In genomic region chr7:75911186-75911585, GRCh38 we compare ENCODE assay signal across 6 cellular contexts. TPM values are rescaled to one million over a fixed set of nuclear protein-coding genes. Genes with fewer than 3 reads are reported as not detected.
DNase-seq lines count a peak whose midpoint lies in the region; ATAC-seq, FAIRE-seq and TF ChIP-seq lines count a peak whose summit lies in the region.
"Not testable (repeated sequence)": the region's sequence is repeated elsewhere in the genome, so short reads cannot be mapped to it uniquely, and the experiment has no call there.

No MANE protein-coding gene starts in this region.

- DNase-seq in K562 (ENCODE audit: extremely low read depth in 1 of 4, low spot score in 3 of 4); HepG2 (ENCODE audit: low spot score); right lobe of liver: not testable (repeated sequence)
- DNase-seq in trophoblast cell (peak; percentile 41 to 54), posterior vena cava (ENCODE audit: low spot score) (peak; percentile 52)

- H2AK5ac ChIP-seq in trophoblast cell (ENCODE audit: low read length) = not testable (repeated sequence)

- not testable (repeated sequence) for TF ChIP-seq POLR2A in K562 (conservative IDR thresholded peaks at IDR 0.05); HepG2 (IDR thresholded peaks at IDR 0.05; ENCODE audit: insufficient read depth in 1 of 2, low read depth in 2 of 2, low read length in 2 of 2); right lobe of liver (IDR thresholded peaks at IDR 0.05)

- H3K4me1 ChIP-seq in K562 (replicated peaks in 1 of 2; ENCODE audit: control insufficient read depth in 2 of 2, insufficient read depth in 2 of 2, low read length in 2 of 2) (peaks cover 14 to 22% of the 10 kb centered on the region in 2 experiments; a peak in 4 of 5 replicates), HepG2 (ENCODE audit: insufficient read depth, low read length) (peaks cover 69% of the 10 kb centered on the region), right lobe of liver (peaks cover 0 to 29% (median 5%) of the 10 kb centered on the region in 4 donors), trophoblast cell (ENCODE audit: control insufficient read depth in 1 of 2, insufficient read depth in 2 of 2, low read length in 2 of 2) (peaks cover 11 to 12% of the 10 kb centered on the region in 2 experiments)

- TF ChIP-seq CTCF in K562 (IDR thresholded peaks at IDR 0.05 in 2 of 3, conservative IDR thresholded peaks at IDR 0.05 in 1 of 3; ENCODE audit: insufficient read depth in 2 of 3, low read depth in 1 of 3, low read length in 3 of 3); HepG2 (CRISPR knock-in tag; IDR thresholded peaks at IDR 0.05); right lobe of liver (IDR thresholded peaks at IDR 0.05): not testable (repeated sequence)

- H3K9ac ChIP-seq in K562 (ENCODE audit: insufficient read depth in 1 of 2, low read depth in 2 of 2, low read length in 2 of 2); HepG2 (ENCODE audit: insufficient read depth, low read depth, low read length); trophoblast cell (ENCODE audit: low read length): not testable (repeated sequence)

- peaks cover 44% of the 10 kb centered on the region for H3K4me1 Mint-ChIP-seq in dendritic cell treated with granulocyte-macrophage colony-stimulating factor and Interleukin-4, amounts not matched to agents 40 ng/mL and 50 ng/mL, for 4 days (ENCODE audit: low read depth)

- H3K14ac ChIP-seq in trophoblast cell (ENCODE audit: low read length) = not testable (repeated sequence)

- 33% methylated on average over 12 of the region's 12 CpGs for WGBS in K562 (ENCODE audit: insufficient coverage, low coverage, missing lambda C conversion rate)
- WGBS in HepG2 (ENCODE audit: low lambda C conversion rate) = 42% methylated on average over 11 of the region's 12 CpGs
- WGBS in right lobe of liver (ENCODE audit: insufficient coverage, low coverage, low lambda C conversion rate, missing lambda C conversion rate) = 67% methylated on average over 12 of the region's 12 CpGs
- WGBS in trophoblast cell (ENCODE audit: extremely low coverage, insufficient coverage, insufficient read length) = no CpG with 5 or more reads among the region's 12 CpGs

- not testable (repeated sequence) for H4K91ac ChIP-seq in trophoblast cell (ENCODE audit: low read depth, low read length)

- POLR2A ChIA-PET in K562 (lab: Yijun Ruan, JAX) = interaction anchor here (0.8 kb wide), 1 partner anchor 9 kb away, joined by 4 read pairs; no protein-coding TSS in a partner anchor
- POLR2A ChIA-PET in HepG2 (lab: Yijun Ruan, JAX) = interaction anchor here (0.7 to 1.7 kb wide), 2 partner anchors 9 to 467 kb away, joined by 3 to 9 read pairs; no protein-coding TSS in a partner anchor

- H4K8ac ChIP-seq in trophoblast cell (ENCODE audit: low read depth, low read length) = not testable (repeated sequence)

- not testable (repeated sequence) for H3K9me1 ChIP-seq in K562 (ENCODE audit: control insufficient read depth, insufficient read depth, low read length)

- intact Hi-C loops in K562 (cut with micrococcal nuclease); dendritic cell treated with granulocyte-macrophage colony-stimulating factor and Interleukin-4, amounts not matched to agents 40 ng/mL and 50 ng/mL, for 4 days (cut with micrococcal nuclease); HepG2 (cut with micrococcal nuclease; ENCODE audit: unreplicated experiment); right lobe of liver (cut with DNase I): not testable (repeated sequence)
- intact Hi-C loops in posterior vena cava (cut with DNase I) = loop anchor here (5.0 to 10.0 kb wide), 2 partner anchors 54 to 1339 kb away; no protein-coding TSS in a partner anchor

- not testable (repeated sequence) for BruUV-seq in K562 (replicated peaks; lab: Mats Ljungman, UMichigan); HepG2 (replicated peaks; lab: Mats Ljungman, UMichigan)

- CTCF ChIA-PET in K562 (lab: Yijun Ruan, JAX; ENCODE audit: low intra/inter-chr PET ratio); HepG2 (lab: Yijun Ruan, JAX; ENCODE audit: low intra/inter-chr PET ratio, low total read pairs): not testable (repeated sequence)

- not testable (repeated sequence) for H3K36me3 Mint-ChIP-seq in dendritic cell treated with granulocyte-macrophage colony-stimulating factor and Interleukin-4, amounts not matched to agents 40 ng/mL and 50 ng/mL, for 4 days (ENCODE audit: low read depth)

- not testable (repeated sequence) for H3K4me3 ChIP-seq in K562; HepG2 (replicated peaks in 1 of 3; ENCODE audit: insufficient read depth in 1 of 3, low read depth in 2 of 3, low read length in 3 of 3); right lobe of liver; trophoblast cell (ENCODE audit: low read depth, low read length)

- H3K23ac ChIP-seq in trophoblast cell (ENCODE audit: low read length) = not testable (repeated sequence)

- H3K27ac Mint-ChIP-seq in dendritic cell treated with granulocyte-macrophage colony-stimulating factor and Interleukin-4, amounts not matched to agents 40 ng/mL and 50 ng/mL, for 4 days = peak overlapping the region; percentile 45

- H3K9me3 ChIP-seq in K562 (replicated peaks; ENCODE audit: control insufficient read depth, insufficient read depth, low read depth, low read length); HepG2 (ENCODE audit: low read length); right lobe of liver; trophoblast cell (ENCODE audit: insufficient read depth, low read depth, low read length): not testable (repeated sequence)

- not testable (repeated sequence) for H2BK12ac ChIP-seq in trophoblast cell (ENCODE audit: low read length)

- TF ChIP-seq RAD21 in K562 (CRISPR knock-in tag; conservative IDR thresholded peaks at IDR 0.05 in 1 of 2, IDR thresholded peaks at IDR 0.05 in 1 of 2); HepG2 (CRISPR knock-in tag; IDR thresholded peaks at IDR 0.05): not testable (repeated sequence)

- not testable (repeated sequence) for ATAC-seq in K562, HepG2, right lobe of liver

- H3K79me1 ChIP-seq in trophoblast cell (ENCODE audit: low read length) = not testable (repeated sequence)

- not testable (repeated sequence) for H3K9me3 Mint-ChIP-seq in dendritic cell treated with granulocyte-macrophage colony-stimulating factor and Interleukin-4, amounts not matched to agents 40 ng/mL and 50 ng/mL, for 4 days

- H2AFZ ChIP-seq in K562 (ENCODE audit: low read depth, low read length) = 0 out of 2 replicates have a peak overlapping the region, but pooled peaks have one; percentile 17
- not testable (repeated sequence) for H2AFZ ChIP-seq in HepG2 (ENCODE audit: low read length); trophoblast cell (ENCODE audit: insufficient read depth, low read length, poor library complexity)

- TF ChIP-seq EP300 in K562 (IDR thresholded peaks at IDR 0.05; ENCODE audit: low read length); HepG2 (IDR thresholded peaks at IDR 0.05; ENCODE audit: low read depth in 2 of 2, low read length in 2 of 2); HepG2 (CRISPR knock-in tag; IDR thresholded peaks at IDR 0.05; ENCODE audit: borderline replicate concordance): not testable (repeated sequence)

- not testable (repeated sequence) for H4K12ac ChIP-seq in trophoblast cell (ENCODE audit: low read depth, low read length)

- not testable (repeated sequence) for H4K20me1 ChIP-seq in K562 (replicated peaks; ENCODE audit: control insufficient read depth, insufficient read depth, low read length); HepG2 (ENCODE audit: insufficient read depth, low read length)

- H3K27me3 Mint-ChIP-seq in dendritic cell treated with granulocyte-macrophage colony-stimulating factor and Interleukin-4, amounts not matched to agents 40 ng/mL and 50 ng/mL, for 4 days = not testable (repeated sequence)

- H3K4me3 Mint-ChIP-seq in dendritic cell treated with granulocyte-macrophage colony-stimulating factor and Interleukin-4, amounts not matched to agents 40 ng/mL and 50 ng/mL, for 4 days = not testable (repeated sequence)

- H2BK120ac ChIP-seq in trophoblast cell (ENCODE audit: insufficient read depth, low read length, poor library complexity) = not testable (repeated sequence)

- H3K79me2 ChIP-seq in K562 (ENCODE audit: control insufficient read depth, insufficient read depth, low read length) (peaks cover 21% of the 10 kb centered on the region), HepG2 (ENCODE audit: insufficient read depth, low read length) (peaks cover 20% of the 10 kb centered on the region)
- not testable (repeated sequence) for H3K79me2 ChIP-seq in trophoblast cell (ENCODE audit: control insufficient read depth, insufficient read depth, low read length, poor library complexity)

- not testable (repeated sequence) for H3K18ac ChIP-seq in trophoblast cell (ENCODE audit: low read length)

- H3K27me3 ChIP-seq in K562 (ENCODE audit: control insufficient read depth in 2 of 2, insufficient read depth in 2 of 2, low read length in 2 of 2); HepG2 (ENCODE audit: control insufficient read depth in 1 of 2, insufficient read depth in 2 of 2, low read length in 2 of 2); right lobe of liver; trophoblast cell (ENCODE audit: insufficient read depth, low read length): not testable (repeated sequence)

- not testable (repeated sequence) for H3K4ac ChIP-seq in trophoblast cell (ENCODE audit: low read depth, low read length)

- in situ Hi-C loops in K562 (cut with MboI); HepG2 (cut with HindIII; ENCODE audit: extremely low pct_ligation_motif_present, low pct_unique_long_range_greater_than_20kb): not testable (repeated sequence)

- H3K4me2 ChIP-seq in K562 (ENCODE audit: insufficient read depth, low read length); HepG2 (ENCODE audit: low read depth, low read length); trophoblast cell (ENCODE audit: low read length): not testable (repeated sequence)

- not testable (repeated sequence) for FAIRE-seq in K562 (lab: Jason Lieb, UNC); HepG2 (lab: Jason Lieb, UNC)

- not testable (repeated sequence) for H3K27ac ChIP-seq in K562 (ENCODE audit: extremely low read depth, low read depth, low read length); HepG2 (ENCODE audit: extremely low read length, insufficient read depth, low read length); trophoblast cell (ENCODE audit: low read depth, low read length)
- H3K27ac ChIP-seq in right lobe of liver = peak overlapping the region in 2 of 3 donors; percentile 3 to 33

- not testable (repeated sequence) for H2BK5ac ChIP-seq in trophoblast cell (ENCODE audit: low read depth, low read length, poor library complexity)

- H3K36me3 ChIP-seq in K562 (ENCODE audit: control insufficient read depth, insufficient read depth, low read length); HepG2 (replicated peaks in 1 of 2; ENCODE audit: control insufficient read depth in 1 of 2, insufficient read depth in 2 of 2, low read length in 2 of 2); right lobe of liver; trophoblast cell (ENCODE audit: control insufficient read depth in 1 of 2, insufficient read depth in 2 of 2, low read length in 2 of 2): not testable (repeated sequence)

RNA-seq across cellular contexts. Expression of gene POR, which starts 3.8 kb away (rescaled TPM):
- 102 and 236 TPM in 2 replicates for total RNA-seq in K562 (2011; cell fraction: chromatin; rRNA removed; ENCODE audit: low replicate concordance)
- 297 and 329 TPM in 2 replicates for total RNA-seq in K562 (2011; cell fraction: nucleolus; rRNA removed)
- 126 and 148 TPM in 2 replicates for total RNA-seq in K562 (2011; cell fraction: nucleoplasm; rRNA removed)
- total RNA-seq in K562 (2014; rRNA removed) = 137 and 192 TPM in 2 replicates
- total RNA-seq in K562 (2014; rRNA removed; fragmentation: Illumina TruSeq; extraction: Trizol) = 36.0 and 53.7 TPM in 2 replicates
- 40.8 and 42.0 TPM in 2 replicates for total RNA-seq in K562 (2015; rRNA removed; fragmentation: Illumina TruSeq; extraction: Trizol)
- total RNA-seq in K562 (2021) = 138 and 142 TPM in 2 replicates
- polyA plus RNA-seq in K562 (2011; rRNA removed) = 33.8 and 51.7 TPM in 2 replicates
- 42.7 and 139 TPM in 2 replicates for polyA plus RNA-seq in K562 (2011; cell fraction: cytosol; rRNA removed)
- polyA plus RNA-seq in K562 (2011; cell fraction: nucleus; rRNA removed) = 158 and 263 TPM in 2 replicates
- polyA plus RNA-seq in K562 (2012) = 72.0 and 103 TPM in 2 replicates
- 75.6 and 89.8 TPM in 2 replicates for polyA plus RNA-seq in K562 (2014; fragmentation: Illumina TruSeq; extraction: Trizol)
- 10 to 100 TPM in 1 of 2 experiments, 1 to 10 TPM in 1; 4.7 to 10.6 TPM for polyA plus RNA-seq in K562 (2014; fragmentation: Nextera tagmentation; extraction: Ambion mirVana)
- polyA plus RNA-seq in K562 (2014; rRNA removed) = 67.5 and 76.6 TPM in 2 replicates
- polyA minus RNA-seq in K562 (2011; rRNA and poly(A)+ RNA removed) = 24.0 and 27.0 TPM in 2 replicates
- polyA minus RNA-seq in K562 (2011; cell fraction: cytosol; rRNA and poly(A)+ RNA removed) = 76.6 and 85.5 TPM in 2 replicates
- polyA minus RNA-seq in K562 (2011; cell fraction: nucleus; rRNA and poly(A)+ RNA removed) = 41.2 and 50.2 TPM in 2 replicates
- total RNA-seq in HepG2 (2016; rRNA removed; fragmentation: Illumina TruSeq; extraction: Trizol) = 115 and 266 TPM in 2 replicates
- 43.6 and 47.9 TPM in 2 replicates for total RNA-seq in HepG2 (2016; cell fraction: cytosol; rRNA removed; fragmentation: Illumina TruSeq; extraction: Trizol; ENCODE audit: low read depth)
- 95.7 and 270 TPM in 2 replicates for total RNA-seq in HepG2 (2016; cell fraction: insoluble cytoplasmic fraction; rRNA removed; fragmentation: Illumina TruSeq; extraction: Trizol)
- total RNA-seq in HepG2 (2016; cell fraction: membrane; rRNA removed; fragmentation: Illumina TruSeq; extraction: Trizol) = 55.5 and 56.9 TPM in 2 replicates
- total RNA-seq in HepG2 (2016; cell fraction: nucleus; rRNA removed; fragmentation: Illumina TruSeq; extraction: Trizol) = 260 and 301 TPM in 2 replicates
- polyA plus RNA-seq in HepG2 (2011; rRNA removed) = 145 and 208 TPM in 2 replicates
- polyA plus RNA-seq in HepG2 (2011; cell fraction: cytosol; rRNA removed) = 143 and 190 TPM in 2 replicates
- polyA plus RNA-seq in HepG2 (2011; cell fraction: nucleus; rRNA removed) = 1,024 and 1,039 TPM in 2 replicates
- polyA plus RNA-seq in HepG2 (2012) = 325 and 360 TPM in 2 replicates
- 22.8 and 25.4 TPM in 2 replicates for polyA plus RNA-seq in HepG2 (2016; cell fraction: cytosol; fragmentation: Illumina TruSeq; extraction: Trizol; ENCODE audit: low read depth)
- 63.7 and 80.6 TPM in 2 replicates for polyA plus RNA-seq in HepG2 (2016; cell fraction: insoluble cytoplasmic fraction; fragmentation: Illumina TruSeq; extraction: Trizol; ENCODE audit: low read depth)
- polyA plus RNA-seq in HepG2 (2016; cell fraction: membrane; fragmentation: Illumina TruSeq; extraction: Trizol; ENCODE audit: low read depth) = 25.4 and 30.4 TPM in 2 replicates
- polyA plus RNA-seq in HepG2 (2016; cell fraction: nucleus; fragmentation: Illumina TruSeq; extraction: Trizol; ENCODE audit: insufficient read depth, low read depth) = 367 and 407 TPM in 2 replicates
- polyA minus RNA-seq in HepG2 (2011; rRNA and poly(A)+ RNA removed; ENCODE audit: low replicate concordance) = 85.0 and 445 TPM in 2 replicates
- polyA minus RNA-seq in HepG2 (2011; cell fraction: cytosol; rRNA and poly(A)+ RNA removed) = 256 and 348 TPM in 2 replicates
- polyA minus RNA-seq in HepG2 (2011; cell fraction: nucleus; rRNA and poly(A)+ RNA removed) = 174 and 240 TPM in 2 replicates
- total RNA-seq in right lobe of liver = 1,000 to 10,000 TPM in 1 of 6 experiments, 100 to 1,000 TPM in 5; 370 to 1,042 (median 725) TPM
- 59.4 and 65.9 TPM in 2 replicates for polyA plus RNA-seq in trophoblast cell (2013)
- total RNA-seq in posterior vena cava = 10 to 100 TPM; 76.3 to 88.8 TPM

RNA-seq across cellular contexts. Expression of gene RHBDD2, which starts 32.4 kb away (rescaled TPM):
- 22.0 and 61.8 TPM in 2 replicates for total RNA-seq in K562 (2011; cell fraction: chromatin; rRNA removed; ENCODE audit: low replicate concordance)
- 61.1 and 68.0 TPM in 2 replicates for total RNA-seq in K562 (2011; cell fraction: nucleolus; rRNA removed)
- 53.5 and 72.0 TPM in 2 replicates for total RNA-seq in K562 (2011; cell fraction: nucleoplasm; rRNA removed)
- total RNA-seq in K562 (2014; rRNA removed) = 22.3 and 29.1 TPM in 2 replicates
- 11.0 and 11.8 TPM in 2 replicates for total RNA-seq in K562 (2014; rRNA removed; fragmentation: Illumina TruSeq; extraction: Trizol)
- total RNA-seq in K562 (2015; rRNA removed; fragmentation: Illumina TruSeq; extraction: Trizol) = 14.5 and 14.9 TPM in 2 replicates
- total RNA-seq in K562 (2021) = 33.6 and 36.7 TPM in 2 replicates
- 17.9 and 33.4 TPM in 2 replicates for polyA plus RNA-seq in K562 (2011; rRNA removed)
- 31.3 and 72.7 TPM in 2 replicates for polyA plus RNA-seq in K562 (2011; cell fraction: cytosol; rRNA removed)
- 19.7 and 50.0 TPM in 2 replicates for polyA plus RNA-seq in K562 (2011; cell fraction: nucleus; rRNA removed)
- 37.9 and 107 TPM in 2 replicates for polyA plus RNA-seq in K562 (2012)
- polyA plus RNA-seq in K562 (2014; fragmentation: Illumina TruSeq; extraction: Trizol) = 23.8 and 45.5 TPM in 2 replicates
- 1 to 10 TPM; 3.3 to 5.4 TPM for polyA plus RNA-seq in K562 (2014; fragmentation: Nextera tagmentation; extraction: Ambion mirVana)
- 20.1 and 20.9 TPM in 2 replicates for polyA plus RNA-seq in K562 (2014; rRNA removed)
- polyA minus RNA-seq in K562 (2011; rRNA and poly(A)+ RNA removed) = 12.8 and 15.1 TPM in 2 replicates
- 20.8 and 31.7 TPM in 2 replicates for polyA minus RNA-seq in K562 (2011; cell fraction: cytosol; rRNA and poly(A)+ RNA removed)
- polyA minus RNA-seq in K562 (2011; cell fraction: nucleus; rRNA and poly(A)+ RNA removed) = 10.0 and 15.5 TPM in 2 replicates
- 14.9 and 23.1 TPM in 2 replicates for total RNA-seq in HepG2 (2016; rRNA removed; fragmentation: Illumina TruSeq; extraction: Trizol)
- 18.8 and 23.7 TPM in 2 replicates for total RNA-seq in HepG2 (2016; cell fraction: cytosol; rRNA removed; fragmentation: Illumina TruSeq; extraction: Trizol; ENCODE audit: low read depth)
- total RNA-seq in HepG2 (2016; cell fraction: insoluble cytoplasmic fraction; rRNA removed; fragmentation: Illumina TruSeq; extraction: Trizol) = 9.2 and 24.2 TPM in 2 replicates
- total RNA-seq in HepG2 (2016; cell fraction: membrane; rRNA removed; fragmentation: Illumina TruSeq; extraction: Trizol) = 29.8 and 37.0 TPM in 2 replicates
- total RNA-seq in HepG2 (2016; cell fraction: nucleus; rRNA removed; fragmentation: Illumina TruSeq; extraction: Trizol) = 16.7 and 24.5 TPM in 2 replicates
- polyA plus RNA-seq in HepG2 (2011; rRNA removed) = 26.4 and 41.1 TPM in 2 replicates
- 34.8 and 35.2 TPM in 2 replicates for polyA plus RNA-seq in HepG2 (2011; cell fraction: cytosol; rRNA removed)
- 33.3 and 35.1 TPM in 2 replicates for polyA plus RNA-seq in HepG2 (2011; cell fraction: nucleus; rRNA removed)
- 22.8 and 42.0 TPM in 2 replicates for polyA plus RNA-seq in HepG2 (2012)
- polyA plus RNA-seq in HepG2 (2016; cell fraction: cytosol; fragmentation: Illumina TruSeq; extraction: Trizol; ENCODE audit: low read depth) = 39.1 and 46.7 TPM in 2 replicates
- polyA plus RNA-seq in HepG2 (2016; cell fraction: insoluble cytoplasmic fraction; fragmentation: Illumina TruSeq; extraction: Trizol; ENCODE audit: low read depth) = 17.9 and 21.5 TPM in 2 replicates
- polyA plus RNA-seq in HepG2 (2016; cell fraction: membrane; fragmentation: Illumina TruSeq; extraction: Trizol; ENCODE audit: low read depth) = 52.8 and 61.8 TPM in 2 replicates
- polyA plus RNA-seq in HepG2 (2016; cell fraction: nucleus; fragmentation: Illumina TruSeq; extraction: Trizol; ENCODE audit: insufficient read depth, low read depth) = 57.7 and 58.2 TPM in 2 replicates
- polyA minus RNA-seq in HepG2 (2011; rRNA and poly(A)+ RNA removed; ENCODE audit: low replicate concordance) = 49.6 and 101 TPM in 2 replicates
- polyA minus RNA-seq in HepG2 (2011; cell fraction: cytosol; rRNA and poly(A)+ RNA removed) = 17.8 and 22.2 TPM in 2 replicates
- 12.7 and 13.4 TPM in 2 replicates for polyA minus RNA-seq in HepG2 (2011; cell fraction: nucleus; rRNA and poly(A)+ RNA removed)
- 10 to 100 TPM; 24.4 to 56.1 (median 31.7) TPM for total RNA-seq in right lobe of liver
- polyA plus RNA-seq in trophoblast cell (2013) = 22.6 and 24.0 TPM in 2 replicates
- 10 to 100 TPM; 28.9 to 30.8 TPM for total RNA-seq in posterior vena cava
